ENCODE assay signal across 12 cellular contexts in the genomic region with DNA sequence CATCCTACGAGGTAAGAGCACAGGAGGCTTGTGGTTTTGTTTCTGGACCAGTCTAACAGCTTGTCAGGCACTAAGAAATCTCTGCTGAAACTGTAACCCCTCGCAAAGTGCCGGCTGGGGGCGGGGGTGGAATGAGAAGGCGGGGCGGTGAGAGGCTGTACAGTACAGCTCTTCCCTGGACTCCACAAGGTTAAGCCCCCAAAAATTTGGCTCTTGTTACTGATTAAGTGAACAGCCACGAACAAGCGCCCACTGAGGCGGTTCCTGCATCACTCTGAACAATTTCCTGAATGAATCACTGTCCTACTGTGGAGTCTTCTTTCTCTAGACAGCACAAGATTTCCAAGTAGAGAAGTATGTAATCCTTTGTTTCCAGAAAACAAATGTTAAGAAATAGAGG. TPM values are rescaled to one million over a fixed set of nuclear protein-coding genes. Genes with fewer than 3 reads are reported as not detected.
DNase-seq lines count a peak whose midpoint lies in the region; TF ChIP-seq lines count a peak whose summit lies in the region.
"Had no signal": no experiment of that assay in that cellular context is flagged by ENCODE, and none has a peak within 500 bp of the region (broad histone marks: within the 10 kb centered on the region; RNA-seq: fewer than 3 reads in every experiment).

No MANE protein-coding gene starts in this region.

- no peak overlapping the region for H3K4ac ChIP-seq in neuronal stem cell (ENCODE audit: low read length)

- intact Hi-C loops in uterus (cut with DNase I; ENCODE audit: low total_unique reads), result no loop called here

- no peak overlapping the region for H2BK15ac ChIP-seq in neuronal stem cell (ENCODE audit: low read length)

- no peak overlapping the region for H4K8ac ChIP-seq in neuronal stem cell (ENCODE audit: low read depth, low read length)

- no peak overlapping the region for H2AK5ac ChIP-seq in neuronal stem cell (ENCODE audit: low read depth, low read length)

- H2BK12ac ChIP-seq in neuronal stem cell (ENCODE audit: low read length), result no peak overlapping the region

- H3K9ac ChIP-seq in OCI-LY3 (ENCODE audit: low read length) (peak overlapping the region; percentile 10; the same call in 1 of the 2 replicates), neuronal stem cell (ENCODE audit: low read depth, low read length, poor library complexity) (no peak overlapping the region)

- H3K79me2 ChIP-seq in OCI-LY3 (ENCODE audit: low read length), result no peaks in the 10 kb centered on the region

- no peak overlapping the region for H3K18ac ChIP-seq in neuronal stem cell (ENCODE audit: low read length)

- no peak for TF ChIP-seq POLR2A in uterus (IDR thresholded peaks at IDR 0.05)

- WGBS in neuronal stem cell (ENCODE audit: extremely low coverage in 2 of 2, insufficient read length in 2 of 2, insufficient replicate concordance in 1 of 2), 2 donors, result no CpG with 5 or more reads among the region's 9 CpGs

- H4K91ac ChIP-seq in neuronal stem cell (ENCODE audit: low read depth, low read length, poor library complexity), result no peak overlapping the region

- no peaks in the 10 kb centered on the region for H3K9me3 ChIP-seq in OCI-LY3 (ENCODE audit: insufficient read depth, low read length)
- no peaks in the 10 kb centered on the region for H3K9me3 ChIP-seq in neuronal stem cell (replicated peaks in 1 of 2; ENCODE audit: control insufficient read depth in 2 of 2, insufficient read depth in 1 of 2, low read depth in 1 of 2, low read length in 2 of 2)
- H3K9me3 ChIP-seq in uterus, result no peaks in the 10 kb centered on the region

- H3K36me3 ChIP-seq in OCI-LY3 (replicated peaks; ENCODE audit: low read depth, low read length), result no peaks in the 10 kb centered on the region
- H3K36me3 ChIP-seq in neuronal stem cell (replicated peaks in 1 of 2; ENCODE audit: control insufficient read depth in 2 of 2, insufficient read depth in 2 of 2, low read length in 2 of 2), result no peaks in the 10 kb centered on the region
- H3K36me3 ChIP-seq in uterus, result no peaks in the 10 kb centered on the region

- H3K79me1 ChIP-seq in neuronal stem cell (ENCODE audit: low read depth, low read length), result no peaks in the 10 kb centered on the region

- no peak overlapping the region for H2BK120ac ChIP-seq in neuronal stem cell (ENCODE audit: low read depth, low read length)

- H3K4me1 ChIP-seq in OCI-LY3 (ENCODE audit: low read length), result peaks cover 9% of the 10 kb centered on the region; the same call in 1 of the 2 replicates
- peaks cover 0 to 4% of the 10 kb centered on the region in 2 donors for H3K4me1 ChIP-seq in neuronal stem cell (ENCODE audit: control insufficient read depth in 2 of 2, insufficient read depth in 1 of 2, low read depth in 1 of 2, low read length in 2 of 2)
- H3K4me1 ChIP-seq in uterus, result no peaks in the 10 kb centered on the region

- no peak overlapping the region for H3K14ac ChIP-seq in neuronal stem cell (ENCODE audit: low read length)

- H3K4me2 ChIP-seq in OCI-LY3 (ENCODE audit: low read length), result peak overlapping the region; percentile 77
- no peak overlapping the region for H3K4me2 ChIP-seq in neuronal stem cell (ENCODE audit: insufficient read depth, low read length, poor library complexity, severe bottlenecking)

- H2AFZ ChIP-seq in OCI-LY3 (ENCODE audit: low read depth, low read length), result peak overlapping the region; percentile 94
- peak overlapping the region; percentile 35 for H2AFZ ChIP-seq in neuronal stem cell (ENCODE audit: low read length)

- H2BK5ac ChIP-seq in neuronal stem cell (ENCODE audit: low read length), result no peak overlapping the region

- no peak overlapping the region for H3K23ac ChIP-seq in neuronal stem cell (ENCODE audit: low read depth, low read length, poor library complexity)

- no peaks in the 10 kb centered on the region for H4K20me1 ChIP-seq in OCI-LY3 (ENCODE audit: insufficient read depth, low read length)

- DNase-seq in EH (ENCODE audit: low read depth), result peak; percentile 29
- peak; percentile 59 for DNase-seq in coronary artery (ENCODE audit: low spot score)
- no peak for DNase-seq in neuronal stem cell (ENCODE audit: low spot score)
- DNase-seq in NCI-H2171 (lab: John Stamatoyannopoulos, UW), result no peak
- no peak for DNase-seq in NAMALWA (ENCODE audit: low spot score)
- DNase-seq in NCI-H345 (lab: John Stamatoyannopoulos, UW), result no peak
- DNase-seq in uterus, result no peak
- DNase-seq: activated T-cell treated with anti-CD3 and anti-CD28 coated beads, Interleukin-2, amount 50 U/mL, for 4 hours; H7; stimulated activated naive CD8-positive, alpha-beta T cell treated with anti-CD3 and anti-CD28 coated beads, Interleukin-15, amount 100 ng/mL, for 72 hours had no signal

- H3K27me3 ChIP-seq in OCI-LY3 (ENCODE audit: low read depth, low read length), result no peaks in the 10 kb centered on the region; the same call in 1 of the 2 replicates
- H3K27me3 ChIP-seq in neuronal stem cell (ENCODE audit: control insufficient read depth in 3 of 3, insufficient read depth in 3 of 3, low read depth in 1 of 3, low read length in 3 of 3), result no peaks in the 10 kb centered on the region
- H3K27me3 ChIP-seq in uterus, result no peaks in the 10 kb centered on the region

- TF ChIP-seq CTCF in OCI-LY3 (IDR thresholded peaks at IDR 0.05; ENCODE audit: low read depth, low read length), result no peak
- TF ChIP-seq CTCF in coronary artery (IDR thresholded peaks at IDR 0.05), result no peak
- TF ChIP-seq CTCF in uterus (IDR thresholded peaks at IDR 0.05), result no peak

- H3K27ac ChIP-seq in OCI-LY3 (ENCODE audit: low read length) (no peak overlapping the region), coronary artery (no peak overlapping the region), neuronal stem cell (replicated peaks; ENCODE audit: low read length) (no peak overlapping the region), uterus (no peak overlapping the region)

- H3K4me3 ChIP-seq in OCI-LY3 (ENCODE audit: low read length) (peak overlapping the region; percentile 70), coronary artery (peak overlapping the region; percentile 38), neuronal stem cell (ENCODE audit: low read length in 2 of 2) (no peak overlapping the region), uterus (no peak overlapping the region)
- H3K4me3 ChIP-seq: lung had no signal

RNA-seq across cellular contexts. Expression of gene FBP2, which starts 6.8 kb away (rescaled TPM):
- 0.03 TPM for polyA plus RNA-seq in neuronal stem cell (2013, experiment 1 of 2)
- not detected for polyA plus RNA-seq in neuronal stem cell (2013, experiment 2 of 2)
- not detected for total RNA-seq in uterus
- total RNA-seq: activated T-cell treated with anti-CD3 and anti-CD28 coated beads, Interleukin-2, amount 50 U/mL, for 4 hours; H7 had no signal

RNA-seq across cellular contexts. Expression of gene PCAT7, which starts 31.9 kb away (rescaled TPM):
- polyA plus RNA-seq in neuronal stem cell (2013, experiment 1 of 2), result 5.3 TPM
- polyA plus RNA-seq in neuronal stem cell (2013, experiment 2 of 2), result 5.3 TPM
- total RNA-seq in uterus, result not detected
- total RNA-seq: activated T-cell treated with anti-CD3 and anti-CD28 coated beads, Interleukin-2, amount 50 U/mL, for 4 hours had no signal

RNA-seq across cellular contexts. Expression of gene FBP1, which starts 52.5 kb away (rescaled TPM):
- 0.45 TPM for polyA plus RNA-seq in neuronal stem cell (2013, experiment 1 of 2)
- polyA plus RNA-seq in neuronal stem cell (2013, experiment 2 of 2), result 0.43 TPM
- 1 to 10 TPM in 1 of 4 donors, under 1 TPM in 2, not detected in 1; 0.29 to 2.6 (median 0.90) TPM for total RNA-seq in uterus

Comparison
In these comparisons a context has a peak if more than half of its experiments do, and no peak if none do; other contexts are left out.
1. DNase-seq: peak in EH (single experiment) and coronary artery (single experiment); none in neuronal stem cell (single experiment), NCI-H2171 (single experiment), NAMALWA (single experiment), NCI-H345 (single experiment) and uterus (0 of 2).
2. H3K4me3 ChIP-seq: peak in OCI-LY3 (single experiment) and coronary artery (single experiment); none in neuronal stem cell (0 of 2) and uterus (0 of 2).